ENCODE assay signal across 8 cellular contexts in genomic region chr4:184537269-184538022, GRCh38.
DNase-seq lines count a peak whose midpoint lies in the region; ATAC-seq and TF ChIP-seq lines count a peak whose summit lies in the region.

No MANE protein-coding gene starts in this region.

- peaks cover 14% of the 10 kb centered on the region for H3K4me1 ChIP-seq in vagina

- TF ChIP-seq CTCF in astrocyte of the cerebellum (IDR thresholded peaks at IDR 0.05; ENCODE audit: low read depth, low read length, missing control alignments) (no peak), vagina (IDR thresholded peaks at IDR 0.05) (no peak)

- H3K36me3 ChIP-seq in vagina = no peaks in the 10 kb centered on the region

- intact Hi-C loops in vagina (cut with DNase I) = loop anchor here (1.0 to 10.0 kb wide), 4 partner anchors 63 to 250 kb away; partner anchors contain the start of genes CASP3, IRF2 and PRIMPOL

- H3K4me3 ChIP-seq in astrocyte of the cerebellum (ENCODE audit: low read depth, low read length) (peak overlapping the region; percentile 60), vagina (peak overlapping the region; percentile 53 to 80)

- peak; percentile 87 to 91 for DNase-seq in NCI-H1930 (lab: John Stamatoyannopoulos, UW)
- peak; percentile 86 for DNase-seq in T-helper 22 cell (ENCODE audit: low read depth)
- DNase-seq in astrocyte of the cerebellum (ENCODE audit: low read depth) = peak; percentile 91
- peak; percentile 86 for DNase-seq in hepatic stellate cell (ENCODE audit: low spot score)
- DNase-seq in putamen (ENCODE audit: low spot score) = peak; percentile 97
- peak in 1 of 2 donors; percentile 97 for DNase-seq in vagina (ENCODE audit: extremely low spot score in 2 of 2)

- peak; percentile 36 to 93 for TF ChIP-seq POLR2A in vagina (IDR thresholded peaks at IDR 0.05)

- H3K27me3 ChIP-seq in vagina = no peaks in the 10 kb centered on the region

- peak overlapping the region; percentile 88 for H3K27ac ChIP-seq in vagina

- H3K9me3 ChIP-seq in vagina = no peaks in the 10 kb centered on the region

- in situ Hi-C loops in astrocyte of the cerebellum (cut with HindIII; ENCODE audit: low sequenced_read_pairs) = no loop called here

- ATAC-seq in GM18502 (IDR thresholded peaks at IDR 0.05; ENCODE audit: poor library complexity, unreplicated experiment) (peak; percentile 57), HG02970 (IDR thresholded peaks at IDR 0.05; ENCODE audit: low FRiP score, unreplicated experiment) (peak; percentile 66)
